ENCODE assay signal across 3 cellular contexts in genomic region chr1:203147376-203147775, GRCh38.
TF ChIP-seq lines count a peak whose summit lies in the region.

No MANE protein-coding gene starts in this region.

TF ChIP-seq in GM23338, 12 proteins besides CTCF, POLR2A, EP300 and RAD21:
- TF ChIP-seq ZNF114 (CRISPR knock-in tag; IDR thresholded peaks at IDR 0.05): no peak
- no peak for TF ChIP-seq EZH2 (IDR thresholded peaks at IDR 0.05; ENCODE audit: low read depth, unreplicated experiment)
- TF ChIP-seq REST (IDR thresholded peaks at IDR 0.05; ENCODE audit: unreplicated experiment): no peak
- TF ChIP-seq JUNB (IDR thresholded peaks at IDR 0.05; ENCODE audit: unreplicated experiment): no peak
- no peak for TF ChIP-seq NANOG (IDR thresholded peaks at IDR 0.05; ENCODE audit: borderline replicate concordance)
- no peak for TF ChIP-seq CREB1 (CRISPR knock-in tag; IDR thresholded peaks at IDR 0.05; ENCODE audit: low read depth)

TF ChIP-seq in HEK293T, 16 proteins besides CTCF, POLR2A, EP300 and RAD21:
- TF ChIP-seq ARNT (IDR thresholded peaks at IDR 0.05): no peak
- TF ChIP-seq NFRKB (IDR thresholded peaks at IDR 0.05): no peak
- no peak for TF ChIP-seq PKNOX1 (IDR thresholded peaks at IDR 0.05)
- no peak for TF ChIP-seq FOXA1 (IDR thresholded peaks at IDR 0.05)
- no peak for TF ChIP-seq FOXM1 (IDR thresholded peaks at IDR 0.05; ENCODE audit: borderline replicate concordance)
- no peak for TF ChIP-seq SP1 (IDR thresholded peaks at IDR 0.05)
- TF ChIP-seq ELF4 (IDR thresholded peaks at IDR 0.05): no peak
- no peak for TF ChIP-seq CTBP1 (IDR thresholded peaks at IDR 0.05; ENCODE audit: borderline replicate concordance)
- no peak for TF ChIP-seq L3MBTL2 (conservative IDR thresholded peaks at IDR 0.05)
- no peak for TF ChIP-seq LEF1 (IDR thresholded peaks at IDR 0.05; ENCODE audit: borderline replicate concordance)
- TF ChIP-seq BHLHE40 (IDR thresholded peaks at IDR 0.05; ENCODE audit: borderline replicate concordance): no peak
- no peak for TF ChIP-seq ZNF384 (IDR thresholded peaks at IDR 0.05)
- TF ChIP-seq FOXK2 (IDR thresholded peaks at IDR 0.05): no peak
- no peak for TF ChIP-seq HDGF (IDR thresholded peaks at IDR 0.05; ENCODE audit: borderline replicate concordance)
- TF ChIP-seq SUZ12 (IDR thresholded peaks at IDR 0.05): no peak
- TF ChIP-seq TARDBP (IDR thresholded peaks at IDR 0.05): no peak

TF ChIP-seq in SK-N-SH, 30 proteins besides CTCF, POLR2A, EP300 and RAD21:
- TF ChIP-seq FOXJ3 (CRISPR knock-in tag; IDR thresholded peaks at IDR 0.05): no peak
- TF ChIP-seq JUND (IDR thresholded peaks at IDR 0.05): no peak
- TF ChIP-seq USF2 (IDR thresholded peaks at IDR 0.05; ENCODE audit: borderline replicate concordance, low read depth, low read length): no peak
- no peak for TF ChIP-seq POLR2AphosphoS5 (IDR thresholded peaks at IDR 0.05; ENCODE audit: low read depth, low read length)
- no peak for TF ChIP-seq TAF1 (IDR thresholded peaks at IDR 0.05; ENCODE audit: borderline replicate concordance, low read depth, low read length)
- no peak for TF ChIP-seq TEAD4 (IDR thresholded peaks at IDR 0.05; ENCODE audit: borderline replicate concordance, insufficient read depth)
- TF ChIP-seq REST (IDR thresholded peaks at IDR 0.05; ENCODE audit: low read depth, low read length): no peak
- no peak for TF ChIP-seq IRF3 (IDR thresholded peaks at IDR 0.05; ENCODE audit: low read depth, low read length)
